In the genomic region with DNA sequence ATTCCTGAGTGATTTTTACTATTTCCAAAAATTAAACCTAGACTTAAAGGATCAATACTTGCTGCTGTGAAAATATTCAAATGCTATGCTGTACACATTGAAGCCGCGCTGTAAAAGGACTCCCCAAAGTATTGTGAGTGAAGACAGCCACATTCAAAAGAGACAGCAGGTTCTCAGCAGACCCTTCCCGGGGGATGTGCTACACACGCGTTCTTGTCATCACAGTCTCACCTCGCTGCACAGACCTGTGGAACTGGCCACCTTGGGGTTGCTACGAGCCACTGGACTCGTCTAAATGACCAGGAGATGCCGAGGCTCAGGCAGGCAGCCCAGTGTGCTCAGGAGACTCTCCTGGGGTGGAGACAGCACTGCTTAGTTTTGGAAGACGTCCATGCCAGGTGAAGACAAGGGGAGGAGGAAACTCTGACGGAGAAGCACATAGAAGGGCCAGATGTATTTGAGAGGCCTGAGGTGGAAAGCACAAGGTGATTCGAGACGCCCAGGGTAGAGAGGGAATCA, we compare ENCODE assay signal across 20 cellular contexts.
DNase-seq lines count a peak whose midpoint lies in the region; ATAC-seq, FAIRE-seq and TF ChIP-seq lines count a peak whose summit lies in the region.
"Had no signal": no experiment of that assay in that cellular context is flagged by ENCODE, and none has a peak within 500 bp of the region (broad histone marks: within the 10 kb centered on the region; RNA-seq: fewer than 3 reads in every experiment).

No MANE protein-coding gene starts in this region.

- no peak overlapping the region for H3K4me3 Mint-ChIP-seq in activated naive CD8-positive, alpha-beta T cell
- H3K4me3 Mint-ChIP-seq in activated naive CD8-positive, alpha-beta T cell treated with anti-CD3 and anti-CD28 coated beads, Interleukin-2, amount 50 U/mL, for 24 hours = no peak overlapping the region
- H3K4me3 Mint-ChIP-seq in endodermal cell = no peak overlapping the region
- no peak overlapping the region for H3K4me3 Mint-ChIP-seq in osteocyte (ENCODE audit: unreplicated experiment)
- no peak overlapping the region for H3K4me3 Mint-ChIP-seq in type B pancreatic cell
- H3K4me3 Mint-ChIP-seq: CD4-positive, CD25-positive, alpha-beta regulatory T cell; CD8-positive, alpha-beta T cell had no signal

- H3K27me3 Mint-ChIP-seq in activated naive CD8-positive, alpha-beta T cell = peaks cover 2% of the 10 kb centered on the region
- peaks cover 2% of the 10 kb centered on the region for H3K27me3 Mint-ChIP-seq in activated naive CD8-positive, alpha-beta T cell treated with anti-CD3 and anti-CD28 coated beads, Interleukin-2, amount 50 U/mL, for 24 hours
- H3K27me3 Mint-ChIP-seq in endodermal cell (ENCODE audit: insufficient read depth) (no peaks in the 10 kb centered on the region), osteocyte (ENCODE audit: unreplicated experiment) (no peaks in the 10 kb centered on the region), type B pancreatic cell (peaks cover 7% of the 10 kb centered on the region)

- H3K36me3 Mint-ChIP-seq in activated naive CD8-positive, alpha-beta T cell = no peaks in the 10 kb centered on the region
- no peaks in the 10 kb centered on the region for H3K36me3 Mint-ChIP-seq in activated naive CD8-positive, alpha-beta T cell treated with anti-CD3 and anti-CD28 coated beads, Interleukin-2, amount 50 U/mL, for 24 hours (ENCODE audit: low read depth)
- H3K36me3 Mint-ChIP-seq in endodermal cell (ENCODE audit: low read depth) (no peaks in the 10 kb centered on the region), osteocyte (ENCODE audit: unreplicated experiment) (no peaks in the 10 kb centered on the region), type B pancreatic cell (no peaks in the 10 kb centered on the region)
- H3K36me3 Mint-ChIP-seq: CD4-positive, CD25-positive, alpha-beta regulatory T cell; CD8-positive, alpha-beta T cell had no signal

- no peak for FAIRE-seq in RCC 7860 (lab: Jason Lieb, UNC)
- FAIRE-seq: G401.6, GM12892 had no signal

- H3K4me1 ChIP-seq in endodermal cell (ENCODE audit: control insufficient read depth, insufficient read depth, low read length) = no peaks in the 10 kb centered on the region
- H3K4me1 ChIP-seq: BLaER1, Caco-2 had no signal

- DNase-seq in activated naive CD8-positive, alpha-beta T cell treated with anti-CD3 and anti-CD28 coated beads, Interleukin-2, amount 50 U/mL, for 24 hours = no peak
- peak; percentile 10 for DNase-seq in endodermal cell
- DNase-seq in osteocyte (ENCODE audit: extremely low spot score, unreplicated experiment) = peak; percentile 44
- peak; percentile 50 for DNase-seq in type B pancreatic cell (ENCODE audit: extremely low spot score, unreplicated experiment)
- no peak for DNase-seq in H4 (ENCODE audit: low spot score)
- DNase-seq in RCC 7860 (ENCODE audit: low spot score) = no peak
- DNase-seq: CD4-positive, CD25-positive, alpha-beta regulatory T cell; CD8-positive, alpha-beta T cell; DMS153; DND-41; GOT3; H7 had no signal

- ATAC-seq in activated naive CD8-positive, alpha-beta T cell treated with anti-CD3 and anti-CD28 coated beads, Interleukin-2, amount 50 U/mL, for 24 hours = no peak
- ATAC-seq in HG03442 (IDR thresholded peaks at IDR 0.05; ENCODE audit: unreplicated experiment) = no peak
- ATAC-seq: CD8-positive, alpha-beta T cell; HCT116 had no signal

- WGBS in endodermal cell (ENCODE audit: insufficient coverage in 1 of 2, insufficient read length in 1 of 2), 2 experiments = 87 to 93% methylated on average over 8 to 13 of the region's 13 CpGs

- no peaks in the 10 kb centered on the region for H3K4me1 Mint-ChIP-seq in activated naive CD8-positive, alpha-beta T cell (ENCODE audit: low read depth)
- no peaks in the 10 kb centered on the region for H3K4me1 Mint-ChIP-seq in activated naive CD8-positive, alpha-beta T cell treated with anti-CD3 and anti-CD28 coated beads, Interleukin-2, amount 50 U/mL, for 24 hours
- H3K4me1 Mint-ChIP-seq in endodermal cell (no peaks in the 10 kb centered on the region), osteocyte (ENCODE audit: unreplicated experiment) (no peaks in the 10 kb centered on the region), type B pancreatic cell (ENCODE audit: unreplicated experiment) (no peaks in the 10 kb centered on the region)
- H3K4me1 Mint-ChIP-seq: CD4-positive, CD25-positive, alpha-beta regulatory T cell had no signal

- H3K9me3 Mint-ChIP-seq in activated naive CD8-positive, alpha-beta T cell (ENCODE audit: low read depth) = no peaks in the 10 kb centered on the region
- no peaks in the 10 kb centered on the region for H3K9me3 Mint-ChIP-seq in activated naive CD8-positive, alpha-beta T cell treated with anti-CD3 and anti-CD28 coated beads, Interleukin-2, amount 50 U/mL, for 24 hours
- H3K9me3 Mint-ChIP-seq in endodermal cell (peaks cover 5% of the 10 kb centered on the region), osteocyte (ENCODE audit: unreplicated experiment) (peaks cover 6% of the 10 kb centered on the region), type B pancreatic cell (peaks cover 3% of the 10 kb centered on the region)
- H3K9me3 Mint-ChIP-seq: CD8-positive, alpha-beta T cell had no signal

- H3K27me3 ChIP-seq in endodermal cell (ENCODE audit: control insufficient read depth, insufficient read depth, low read length, poor library complexity, severe bottlenecking) = no peaks in the 10 kb centered on the region
- H3K27me3 ChIP-seq: BLaER1 had no signal

- H3K36me3 ChIP-seq in endodermal cell (ENCODE audit: control insufficient read depth, insufficient read depth, low read length) = no peaks in the 10 kb centered on the region
- H3K36me3 ChIP-seq: BLaER1 had no signal

- no peak overlapping the region for H3K9ac ChIP-seq in endodermal cell (ENCODE audit: extremely low read depth, low read length, poor library complexity, severe bottlenecking)
- H3K9ac ChIP-seq: BLaER1 had no signal

- no peak overlapping the region for H3K4me3 ChIP-seq in endodermal cell (ENCODE audit: low read length)
- H3K4me3 ChIP-seq: BLaER1 had no signal

- no peak overlapping the region for H3K27ac ChIP-seq in endodermal cell (ENCODE audit: low read depth, low read length)
- H3K27ac ChIP-seq: BLaER1, C4-2B had no signal

- no peak for TF ChIP-seq CTCF in endodermal cell (conservative IDR thresholded peaks at IDR 0.05)
- TF ChIP-seq CTCF in osteocyte (IDR thresholded peaks at IDR 0.05) = no peak
- no peak for TF ChIP-seq CTCF in type B pancreatic cell (conservative IDR thresholded peaks at IDR 0.05)

- H3K27ac Mint-ChIP-seq in activated naive CD8-positive, alpha-beta T cell = peak overlapping the region; percentile 66
- H3K27ac Mint-ChIP-seq in activated naive CD8-positive, alpha-beta T cell treated with anti-CD3 and anti-CD28 coated beads, Interleukin-2, amount 50 U/mL, for 24 hours = no peak overlapping the region
- H3K27ac Mint-ChIP-seq in endodermal cell = no peak overlapping the region
- no peak overlapping the region for H3K27ac Mint-ChIP-seq in osteocyte (ENCODE audit: unreplicated experiment)
- H3K27ac Mint-ChIP-seq in type B pancreatic cell = no peak overlapping the region
- H3K27ac Mint-ChIP-seq: CD4-positive, CD25-positive, alpha-beta regulatory T cell; CD8-positive, alpha-beta T cell had no signal

- no peaks in the 10 kb centered on the region for H3K9me3 ChIP-seq in endodermal cell (ENCODE audit: control insufficient read depth, low read length)
- H3K9me3 ChIP-seq: Caco-2 had no signal

Comparison
In these comparisons a context has a peak if more than half of its experiments do, and no peak if none do; other contexts are left out.
1. DNase-seq: peak in endodermal cell (single experiment), osteocyte (single experiment) and type B pancreatic cell (single experiment); none in activated naive CD8-positive, alpha-beta T cell treated with anti-CD3 and anti-CD28 coated beads, Interleukin-2, amount 50 U/mL, for 24 hours (single experiment), H4 (single experiment) and RCC 7860 (single experiment).